8 cellular contexts compared by ENCODE assay signal in genomic region chr4:55184600-55185523, GRCh38. TPM values are rescaled to one million over a fixed set of nuclear protein-coding genes. Genes with fewer than 3 reads are reported as not detected.
DNase-seq lines count a peak whose midpoint lies in the region; ATAC-seq and TF ChIP-seq lines count a peak whose summit lies in the region.

No MANE protein-coding gene starts in this region.

- H4K20me1 ChIP-seq in PC-3 (ENCODE audit: low read length): no peaks in the 10 kb centered on the region
- H4K20me1 ChIP-seq in osteoblast (ENCODE audit: insufficient read depth, low read length): no peaks in the 10 kb centered on the region

- H3K4me1 ChIP-seq in PC-3 (ENCODE audit: insufficient read depth, low read length) (peaks cover 33% of the 10 kb centered on the region), osteoblast (ENCODE audit: insufficient read depth, low read length) (peaks cover 32% of the 10 kb centered on the region)

- H3K36me3 Mint-ChIP-seq in Calu3 (ENCODE audit: insufficient read depth, unreplicated experiment): peaks cover 11% of the 10 kb centered on the region

- H3K4me3 ChIP-seq in HFF-Myc (replicated peaks; ENCODE audit: low read depth, low read length) (no peak overlapping the region), PC-3 (ENCODE audit: low read length) (peak overlapping the region; percentile 27), epithelial cell of proximal tubule (ENCODE audit: low read depth, low read length) (no peak overlapping the region), osteoblast (ENCODE audit: insufficient read depth, low read length) (no peak overlapping the region)

- H3K36me3 ChIP-seq in PC-3 (ENCODE audit: low read depth, low read length): no peaks in the 10 kb centered on the region
- no peaks in the 10 kb centered on the region for H3K36me3 ChIP-seq in osteoblast (ENCODE audit: insufficient read depth, low read length)

- CTCF ChIA-PET in Calu3 (lab: Charles Lee) (interaction anchor here (0.5 to 2.3 kb wide), 18 partner anchors 10 to 1043 kb away, joined by 3 to 13 read pairs (median 4); partner anchors contain the start of genes CLOCK and SRD5A3), PC-3 (lab: Charles Lee) (interaction anchor here (0.6 to 1.7 kb wide), 11 partner anchors 11 to 681 kb away, joined by 3 to 13 read pairs (median 3); no protein-coding TSS in a partner anchor)

- no TSS peak for BruUV-seq in Calu3 (replicated peaks; lab: Mats Ljungman, UMichigan)
- BruUV-seq in PC-3 (replicated peaks; lab: Mats Ljungman, UMichigan): no TSS peak

- H3K9me2 ChIP-seq in PC-3 (replicated peaks; ENCODE audit: low read length): 0 out of 2 replicates have a peak, but pooled peaks cover 3% of the 10 kb centered on the region

- peak; percentile 70 for DNase-seq in Calu3
- no peak for DNase-seq in HFF-Myc (ENCODE audit: extremely low read depth, low read depth)
- peak; percentile 76 for DNase-seq in PC-3
- DNase-seq in epithelial cell of proximal tubule (ENCODE audit: low read depth): no peak
- DNase-seq in osteoblast (ENCODE audit: insufficient read length, low spot score, missing footprints): no peak

- peaks cover 9% of the 10 kb centered on the region for H3F3A ChIP-seq in PC-3 (ENCODE audit: low read length, unreplicated experiment)

- H3K4me3 Mint-ChIP-seq in Calu3 (ENCODE audit: low read depth, unreplicated experiment): peak overlapping the region; percentile 30

- intact Hi-C loops in Calu3 (cut with micrococcal nuclease; ENCODE audit: unreplicated experiment) (loop anchor here (2.0 to 10.0 kb wide), 4 partner anchors 136 to 212 kb away; partner anchors contain the start of gene TMEM165), PC-3 (cut with micrococcal nuclease) (loop anchor here (2.0 to 10.0 kb wide), 4 partner anchors 136 to 367 kb away; no protein-coding TSS in a partner anchor)

- H3K9me3 ChIP-seq in PC-3 (ENCODE audit: low read length): no peaks in the 10 kb centered on the region
- no peaks in the 10 kb centered on the region for H3K9me3 ChIP-seq in osteoblast (ENCODE audit: low read depth, low read length)

- H3K4me1 Mint-ChIP-seq in Calu3 (ENCODE audit: low read depth, unreplicated experiment): peaks cover 45% of the 10 kb centered on the region

- H2AFZ ChIP-seq in PC-3 (ENCODE audit: low read length): peak overlapping the region; percentile 75
- H2AFZ ChIP-seq in osteoblast (ENCODE audit: low read length): peak overlapping the region; percentile 37

- H3K27me3 ChIP-seq in PC-3 (ENCODE audit: low read length) (no peaks in the 10 kb centered on the region), osteoblast (ENCODE audit: insufficient read depth, low read length) (no peaks in the 10 kb centered on the region)

- peak; percentile 44 for TF ChIP-seq CTCF in Calu3 (IDR thresholded peaks at IDR 0.05; ENCODE audit: unreplicated experiment)
- peak; percentile 32 for TF ChIP-seq CTCF in HFF-Myc (IDR thresholded peaks at IDR 0.05; ENCODE audit: low read depth, low read length, missing control alignments)
- TF ChIP-seq CTCF in PC-3 (conservative IDR thresholded peaks at IDR 0.05; ENCODE audit: low read depth, low read length): peak; percentile 89
- TF ChIP-seq CTCF in epithelial cell of proximal tubule (conservative IDR thresholded peaks at IDR 0.05; ENCODE audit: low read depth, low read length): peak; percentile 48
- TF ChIP-seq CTCF in osteoblast (IDR thresholded peaks at IDR 0.05; ENCODE audit: extremely low read depth, low read depth, low read length): peak; percentile 27

- H3K27ac Mint-ChIP-seq in Calu3 (ENCODE audit: unreplicated experiment): peak overlapping the region; percentile 82

- peaks cover 5% of the 10 kb centered on the region for H3K9me3 Mint-ChIP-seq in Calu3 (ENCODE audit: low read depth, unreplicated experiment)

- no peaks in the 10 kb centered on the region for H3K27me3 Mint-ChIP-seq in Calu3 (ENCODE audit: unreplicated experiment)

- H3K4me2 ChIP-seq in PC-3 (ENCODE audit: low read length): peak overlapping the region; percentile 62
- H3K4me2 ChIP-seq in osteoblast (ENCODE audit: insufficient read depth, low read length): peak overlapping the region; percentile 63

- ATAC-seq in PC-3: peak; percentile 38
- ATAC-seq in GM18858 (IDR thresholded peaks at IDR 0.05; ENCODE audit: unreplicated experiment): no peak
- no peak for ATAC-seq in HG02840 (IDR thresholded peaks at IDR 0.05; ENCODE audit: low FRiP score, unreplicated experiment)
- ATAC-seq in HG02973 (IDR thresholded peaks at IDR 0.05; ENCODE audit: unreplicated experiment): no peak

- H3K79me2 ChIP-seq in PC-3 (ENCODE audit: low read length) (no peaks in the 10 kb centered on the region), osteoblast (ENCODE audit: insufficient read depth, low read length) (no peaks in the 10 kb centered on the region)

- H3K9ac ChIP-seq in PC-3 (ENCODE audit: low read length): peak overlapping the region; percentile 9; the same call in 1 of the 2 replicates

- peak overlapping the region; percentile 76 for H3K27ac ChIP-seq in PC-3 (ENCODE audit: low read length)
- H3K27ac ChIP-seq in osteoblast (ENCODE audit: low read depth, low read length): peak overlapping the region; percentile 83

- POLR2A ChIA-PET in PC-3 (lab: Charles Lee; ENCODE audit: unreplicated experiment): interaction anchor here (0.7 to 1.2 kb wide), 2 partner anchors 9 to 77 kb away, joined by 3 to 4 read pairs; no protein-coding TSS in a partner anchor

RNA-seq across cellular contexts. Expression of gene KDR, which starts 59.5 kb away (rescaled TPM):
- total RNA-seq in Calu3 (2022): 0.09 TPM in 1 of 2 replicates, not detected in the other
- total RNA-seq in PC-3 (2014; rRNA removed): 0.63 and 0.66 TPM in 2 replicates
- 0.29 and 1.4 TPM in 2 replicates for total RNA-seq in epithelial cell of proximal tubule
- total RNA-seq in osteoblast: not detected in 2 replicates

Comparison
In these comparisons a context has a peak if more than half of its experiments do, and no peak if none do; other contexts are left out.
1. DNase-seq: peak in Calu3 (single experiment) and PC-3 (single experiment); none in HFF-Myc (single experiment), epithelial cell of proximal tubule (single experiment) and osteoblast (single experiment).
2. CTCF ChIP-seq: peak in every context shown above with its lines; median percentile 89 in PC-3; 48 in epithelial cell of proximal tubule; 44 in Calu3; 32 in HFF-Myc; 27 in osteoblast.